ENCODE assay signal across 8 cellular contexts in genomic region chr10:11684717-11685645, GRCh38. TPM values are rescaled to one million over a fixed set of nuclear protein-coding genes. Genes with fewer than 3 reads are reported as not detected.
A peak's percentile ranks its signal among the peaks of the same experiment; 100 is the strongest.
DNase-seq lines count a peak whose midpoint lies in the region; ATAC-seq, FAIRE-seq and TF ChIP-seq lines count a peak whose summit lies in the region.

No MANE protein-coding gene starts in this region.

- H2AK5ac ChIP-seq in neuronal stem cell (ENCODE audit: low read depth, low read length) = no peak overlapping the region

- no peak overlapping the region for H3K23ac ChIP-seq in neuronal stem cell (ENCODE audit: low read depth, low read length, poor library complexity)

- no peak overlapping the region for H2BK120ac ChIP-seq in neuronal stem cell (ENCODE audit: low read depth, low read length)

- no peaks in the 10 kb centered on the region for H3K79me1 ChIP-seq in neuronal stem cell (ENCODE audit: low read depth, low read length)

- peak; percentile 69 for ATAC-seq in HG02571 (IDR thresholded peaks at IDR 0.05; ENCODE audit: unreplicated experiment)

- peaks cover 2 to 15% of the 10 kb centered on the region in 2 donors for H3K4me1 ChIP-seq in neuronal stem cell (ENCODE audit: control insufficient read depth in 2 of 2, insufficient read depth in 1 of 2, low read depth in 1 of 2, low read length in 2 of 2)

- no peaks in the 10 kb centered on the region for H3K9me3 ChIP-seq in neuronal stem cell (replicated peaks in 1 of 2; ENCODE audit: control insufficient read depth in 2 of 2, insufficient read depth in 1 of 2, low read depth in 1 of 2, low read length in 2 of 2)

- TF ChIP-seq POLR2A in GM12892 (IDR thresholded peaks at IDR 0.05; ENCODE audit: low read depth, low read length) = peak; percentile 70

- no peak overlapping the region for H3K14ac ChIP-seq in neuronal stem cell (ENCODE audit: low read length)

- no peak overlapping the region for H2BK15ac ChIP-seq in neuronal stem cell (ENCODE audit: low read length)

- H2AFZ ChIP-seq in neuronal stem cell (ENCODE audit: low read length) = peak overlapping the region; percentile 82

- FAIRE-seq in GM12892 (lab: Jason Lieb, UNC) = peak; percentile 86

- H3K9ac ChIP-seq in neuronal stem cell (ENCODE audit: low read depth, low read length, poor library complexity) = no peak overlapping the region

- H4K91ac ChIP-seq in neuronal stem cell (ENCODE audit: low read depth, low read length, poor library complexity) = no peak overlapping the region

- H3K36me3 ChIP-seq in neuronal stem cell (replicated peaks in 1 of 2; ENCODE audit: control insufficient read depth in 2 of 2, insufficient read depth in 2 of 2, low read length in 2 of 2) = no peaks in the 10 kb centered on the region

- H4K8ac ChIP-seq in neuronal stem cell (ENCODE audit: low read depth, low read length) = no peak overlapping the region

- WGBS in neuronal stem cell (ENCODE audit: extremely low coverage in 2 of 2, insufficient read length in 2 of 2, insufficient replicate concordance in 1 of 2), 2 donors = no CpG with 5 or more reads among the region's 26 CpGs

- H3K27me3 ChIP-seq in neuronal stem cell (ENCODE audit: control insufficient read depth in 3 of 3, insufficient read depth in 3 of 3, low read depth in 1 of 3, low read length in 3 of 3) = peaks cover 0 to 19% (median 0%) of the 10 kb centered on the region in 3 experiments

- H2BK12ac ChIP-seq in neuronal stem cell (ENCODE audit: low read length) = no peak overlapping the region

- no peak overlapping the region for H2BK5ac ChIP-seq in neuronal stem cell (ENCODE audit: low read length)

- no peak overlapping the region for H3K4ac ChIP-seq in neuronal stem cell (ENCODE audit: low read length)

- no peak overlapping the region for H3K18ac ChIP-seq in neuronal stem cell (ENCODE audit: low read length)

- H3K4me2 ChIP-seq in neuronal stem cell (ENCODE audit: insufficient read depth, low read length, poor library complexity, severe bottlenecking) = no peak overlapping the region

- no peak overlapping the region for H3K27ac ChIP-seq in neuronal stem cell (replicated peaks; ENCODE audit: low read length)
- H3K27ac ChIP-seq in temporal lobe (ENCODE audit: low read depth, low read length) = peak overlapping the region; percentile 65

- H3K4me3 ChIP-seq in neuronal stem cell (ENCODE audit: low read length in 2 of 2) = no peak overlapping the region

- peak; percentile 58 for DNase-seq in GM12892 (ENCODE audit: insufficient read length)
- DNase-seq in NCI-H460 (ENCODE audit: extremely low read depth, low read depth) = peak; percentile 43
- peak; percentile 38 for DNase-seq in activated T-cell treated with anti-CD3 and anti-CD28 coated beads for 48 hours (ENCODE audit: low read depth)
- DNase-seq in fibroblast of peridontal ligament (ENCODE audit: extremely low read depth) = peak; percentile 89
- no peak for DNase-seq in neuronal stem cell (ENCODE audit: low spot score)
- no peak for DNase-seq in NCI-H774 (lab: John Stamatoyannopoulos, UW)

RNA-seq across cellular contexts. Expression of gene ECHDC3, which starts 57.2 kb away (rescaled TPM):
- polyA plus RNA-seq in GM12892 (2012; ENCODE audit: missing spikeins) = 7.6 TPM
- total RNA-seq in NCI-H460 (2014; rRNA removed; shearing (Covaris generic)) = 15.7 and 20.1 TPM in 2 replicates
- polyA plus RNA-seq in NCI-H460 (2014; cell fraction: nucleus; rRNA removed) = 45.5 and 61.0 TPM in 2 replicates
- 9.9 TPM for polyA plus RNA-seq in neuronal stem cell (2013, experiment 1 of 2)
- polyA plus RNA-seq in neuronal stem cell (2013, experiment 2 of 2) = 10.0 TPM
- total RNA-seq in temporal lobe = 3.2 TPM

Comparison
In these comparisons a context has a peak if more than half of its experiments do, and no peak if none do; other contexts are left out.
1. DNase-seq: peak in GM12892 (single experiment), NCI-H460 (single experiment), activated T-cell treated with anti-CD3 and anti-CD28 coated beads for 48 hours (single experiment) and fibroblast of peridontal ligament (single experiment); none in neuronal stem cell (single experiment) and NCI-H774 (single experiment).